8 cellular contexts compared by ENCODE assay signal in the genomic region with DNA sequence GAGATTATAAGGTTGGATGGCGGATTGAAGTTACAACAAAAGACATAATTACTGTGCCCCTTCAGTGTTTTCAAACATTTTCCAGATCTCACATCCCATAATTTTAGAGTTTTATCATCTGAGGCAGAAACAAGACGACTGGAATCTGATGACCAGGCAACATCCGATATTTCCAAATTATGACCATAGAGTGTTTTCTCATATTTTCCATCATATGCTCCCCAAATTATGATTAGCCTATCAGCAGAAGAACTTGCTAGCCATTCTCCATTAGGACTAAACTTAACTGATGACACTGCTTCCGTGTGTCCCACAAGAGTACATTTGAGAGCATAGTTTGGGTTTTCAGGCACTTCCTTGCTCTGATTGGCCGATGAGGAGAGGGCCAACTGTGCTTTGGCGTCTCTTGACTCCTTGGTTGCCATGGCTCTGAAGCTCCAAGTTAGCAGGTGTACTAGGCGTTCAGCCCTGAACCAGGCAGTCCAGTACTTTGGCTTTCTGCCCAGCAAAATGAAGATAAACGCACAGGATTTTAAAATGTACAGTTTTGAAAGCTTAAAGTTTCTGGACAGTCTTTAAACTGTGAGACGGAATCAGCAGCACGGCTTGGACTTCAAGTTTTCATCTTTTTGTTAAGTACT. TPM values are rescaled to one million over a fixed set of nuclear protein-coding genes. Genes with fewer than 3 reads are reported as not detected.
DNase-seq lines count a peak whose midpoint lies in the region; ATAC-seq, FAIRE-seq and TF ChIP-seq lines count a peak whose summit lies in the region.

No MANE protein-coding gene starts in this region.

- SMC1A ChIA-PET in GM12878 (lab: Charles Lee; ENCODE audit: uncharacterized antibody, unreplicated experiment) = interaction anchor here (0.8 to 3.0 kb wide), 20 partner anchors 7 to 869 kb away, joined by 3 to 31 read pairs (median 4); partner anchors contain the start of genes FAM162A, MIX23 and POLQ

- H3K36me3 ChIP-seq in PC-3 (ENCODE audit: low read depth, low read length) = peaks cover 13% of the 10 kb centered on the region
- peaks cover 0 to 5% of the 10 kb centered on the region in 2 experiments; a peak in 2 of 4 replicates for H3K36me3 ChIP-seq in GM12878 (ENCODE audit: control insufficient read depth in 2 of 2, insufficient read depth in 2 of 2, low read length in 1 of 2)

- H3K36me3 Mint-ChIP-seq in immature natural killer cell = peaks cover 0 to 3% (median 0%) of the 10 kb centered on the region in 3 donors

- ATAC-seq in HG02610 (IDR thresholded peaks at IDR 0.05; ENCODE audit: unreplicated experiment) = peak; percentile 49
- ATAC-seq in PC-3 = peak; percentile 47
- peak; percentile 79 for ATAC-seq in GM12878

- H4K20me1 ChIP-seq in PC-3 (ENCODE audit: low read length) (no peaks in the 10 kb centered on the region), GM12878 (ENCODE audit: control insufficient read depth, insufficient read depth) (no peaks in the 10 kb centered on the region)

- intact Hi-C loops in PC-3 (cut with micrococcal nuclease) (no loop called here), GM12878 (cut with micrococcal nuclease; ENCODE audit: unreplicated experiment) (no loop called here)

- peaks cover 58% of the 10 kb centered on the region for H3K79me2 ChIP-seq in PC-3 (ENCODE audit: low read length)
- peaks cover 32% of the 10 kb centered on the region for H3K79me2 ChIP-seq in GM12878 (ENCODE audit: control insufficient read depth, insufficient read depth, low read length)

- peak overlapping the region; percentile 97 to 100 (median 100) for H3K27ac Mint-ChIP-seq in immature natural killer cell

- in situ Hi-C loops in GM13976 (cut with MboI; ENCODE audit: low sequenced_read_pairs, unreplicated experiment) = no loop called here
- in situ Hi-C loops in GM12878 (cut with MboI) = no loop called here

- no peak for TF ChIP-seq CTCF in GM13976 (IDR thresholded peaks at IDR 0.05; ENCODE audit: borderline replicate concordance, control extremely low read depth, extremely low read depth, insufficient read depth, missing control alignments)
- no peak for TF ChIP-seq CTCF in PC-3 (conservative IDR thresholded peaks at IDR 0.05; ENCODE audit: low read depth, low read length)
- TF ChIP-seq CTCF in GM12878 (IDR thresholded peaks at IDR 0.05 in 2 of 3, conservative IDR thresholded peaks at IDR 0.05 in 1 of 3; ENCODE audit: control insufficient read depth in 2 of 3, extremely low read depth in 1 of 3, insufficient read depth in 1 of 3, low read depth in 3 of 3, low read length in 3 of 3) = no peak

- DNase-seq in GM13976 (ENCODE audit: low spot score) (peak; percentile 60), PC-3 (peak; percentile 64), GM12878 (ENCODE audit: low read depth, low spot score) (peak; percentile 39), immature natural killer cell (peak; percentile 40 to 42 (median 41)), GF-D8 (lab: John Stamatoyannopoulos, UW) (no peak), mesenteric fat pad (ENCODE audit: low spot score) (no peak)
- peak; percentile 40 to 41 for DNase-seq in stimulated activated CD4-positive, alpha-beta T cell treated with anti-CD3 and anti-CD28 coated beads, Interleukin-15, amount 100 ng/mL, for 48 hours (ENCODE audit: low read depth in 2 of 2)

- RAD21 ChIA-PET in GM12878 (lab: Charles Lee; ENCODE audit: unreplicated experiment) = interaction anchor here (0.8 to 3.7 kb wide), 8 partner anchors 9 to 314 kb away, joined by 3 to 20 read pairs (median 6); partner anchors contain the start of gene FAM162A

- H2AFZ ChIP-seq in PC-3 (ENCODE audit: low read length) (peak overlapping the region; percentile 78), GM12878 (ENCODE audit: control insufficient read depth, low read depth, low read length) (peak overlapping the region; percentile 66)

- no peaks in the 10 kb centered on the region for H3F3A ChIP-seq in PC-3 (ENCODE audit: low read length, unreplicated experiment)

- peaks cover 4 to 13% (median 12%) of the 10 kb centered on the region in 3 donors for H3K27me3 Mint-ChIP-seq in immature natural killer cell (ENCODE audit: low read depth in 3 of 3)

- H3K9me3 ChIP-seq in PC-3 (ENCODE audit: low read length) (no peaks in the 10 kb centered on the region), GM12878 (replicated peaks; ENCODE audit: control insufficient read depth, insufficient read depth, low read length) (no peaks in the 10 kb centered on the region)

- H3K9ac ChIP-seq in PC-3 (ENCODE audit: low read length) (peak overlapping the region; percentile 91), GM12878 (ENCODE audit: control insufficient read depth, insufficient read depth, low read length) (peak overlapping the region; percentile 75)

- TF ChIP-seq RAD21 in GM12878 (IDR thresholded peaks at IDR 0.05; ENCODE audit: insufficient read depth, low read depth, low read length) = no peak

- no peak for TF ChIP-seq POLR2A in GM12878 (IDR thresholded peaks at IDR 0.05; ENCODE audit: low read depth, low read length)

- POLR2A ChIA-PET in PC-3 (lab: Charles Lee; ENCODE audit: unreplicated experiment) = interaction anchor here (0.6 to 1.5 kb wide), 3 partner anchors 31 to 1618 kb away, joined by 3 to 14 read pairs (median 6); partner anchors contain the start of genes FAM162A and KALRN
- POLR2A ChIA-PET in GM12878 (lab: Charles Lee) = interaction anchor here (1.1 to 3.0 kb wide), 8 partner anchors 8 to 181 kb away, joined by 3 to 16 read pairs (median 8); partner anchors contain the start of genes FAM162A and MIX23

- H3K4me1 Mint-ChIP-seq in immature natural killer cell = peaks cover 42 to 63% of the 10 kb centered on the region in 2 donors

- H3K27me3 ChIP-seq in PC-3 (ENCODE audit: low read length) (no peaks in the 10 kb centered on the region), GM12878 (replicated peaks in 1 of 2; ENCODE audit: control insufficient read depth in 2 of 2, insufficient read depth in 2 of 2, low read length in 1 of 2) (no peaks in the 10 kb centered on the region)

- CTCF ChIA-PET in PC-3 (lab: Charles Lee) (no interaction called here), GM12878 (lab: Yijun Ruan, JAX) (interaction anchor here (0.6 to 3.2 kb wide), 11 partner anchors 10 to 110 kb away, joined by 3 to 29 read pairs (median 6); partner anchors contain the start of genes FAM162A and KPNA1)

- H3K4me1 ChIP-seq in PC-3 (ENCODE audit: insufficient read depth, low read length) (peaks cover 27% of the 10 kb centered on the region), GM12878 (ENCODE audit: control insufficient read depth, insufficient read depth, low read length) (peaks cover 14% of the 10 kb centered on the region; the same call in 1 of the 2 replicates)

- BruUV-seq in PC-3 (replicated peaks; lab: Mats Ljungman, UMichigan) (TSS peak; percentile 79), GM12878 (replicated peaks; lab: Mats Ljungman, UMichigan) (TSS peak; percentile 82)

- peak overlapping the region; percentile 94 to 100 (median 97) for H3K4me3 Mint-ChIP-seq in immature natural killer cell

- no peaks in the 10 kb centered on the region for H3K9me2 ChIP-seq in PC-3 (replicated peaks; ENCODE audit: low read length)

- H3K4me2 ChIP-seq in PC-3 (ENCODE audit: low read length) (peak overlapping the region; percentile 82), GM12878 (ENCODE audit: control insufficient read depth, insufficient read depth) (peak overlapping the region; percentile 96)

- TF ChIP-seq EP300 in GM12878 (IDR thresholded peaks at IDR 0.05; ENCODE audit: borderline replicate concordance in 1 of 2, control insufficient read depth in 1 of 2, low read depth in 2 of 2, low read length in 2 of 2) = no peak

- no peaks in the 10 kb centered on the region for H3K9me3 Mint-ChIP-seq in immature natural killer cell

- peak; percentile 97 for FAIRE-seq in GM12878 (lab: Jason Lieb, UNC)

- peak overlapping the region; percentile 74 for H3K27ac ChIP-seq in PC-3 (ENCODE audit: low read length)
- peak overlapping the region; percentile 91 for H3K27ac ChIP-seq in GM12878 (ENCODE audit: control insufficient read depth, insufficient read depth)

- WGBS in GM12878 (ENCODE audit: insufficient coverage, insufficient replicate concordance, low lambda C conversion rate, missing lambda C conversion rate) = 25% methylated on average over 10 of the region's 10 CpGs

- H3K4me3 ChIP-seq in PC-3 (ENCODE audit: low read length) = peak overlapping the region; percentile 75
- peak overlapping the region; percentile 77 for H3K4me3 ChIP-seq in GM12878

RNA-seq across cellular contexts. Expression of gene WDR5B, which starts 0.6 kb away (rescaled TPM):
- total RNA-seq in PC-3 (2014; rRNA removed) (3.1 and 4.0 TPM in 2 replicates), GM12878 (2014; rRNA removed) (4.0 and 5.9 TPM in 2 replicates), GM12878 (2014; rRNA removed; fragmentation: Illumina TruSeq; extraction: Trizol) (4.2 TPM in 2 replicates), GM12878 (2021) (2.9 and 3.4 TPM in 2 replicates), mesenteric fat pad (4.0 TPM)
- 16.0 and 16.1 TPM in 2 replicates for total RNA-seq in GM12878 (2013; cell fraction: nucleolus; rRNA removed)
- 0.63 TPM for polyA plus RNA-seq in GM12878 (2011; ENCODE audit: low read depth)
- polyA plus RNA-seq in GM12878 (2011; rRNA removed) (7.9 and 11.5 TPM in 2 replicates), GM12878 (2014; fragmentation: Illumina TruSeq; extraction: Trizol) (3.8 and 3.9 TPM in 2 replicates), GM12878 (2014; fragmentation: Nextera tagmentation; extraction: Ambion mirVana) (1 to 10 TPM; 1.7 to 2.4 TPM), GM12878 (2014; rRNA removed) (3.2 and 3.6 TPM in 2 replicates), GM12878 (2016; fragmentation: Nextera tagmentation; extraction: Ambion mirVana) (1 to 10 TPM; 2.8 to 2.9 TPM), immature natural killer cell (1 to 10 TPM in 2 of 3 donors, under 1 TPM in 1; 0.70 to 2.2 (median 1.3) TPM)
- polyA plus RNA-seq in GM12878 (2011; cell fraction: cytosol; rRNA removed) = 2.9 TPM in 2 replicates
- 4.7 and 5.3 TPM in 2 replicates for polyA plus RNA-seq in GM12878 (2011; cell fraction: nucleus; rRNA removed)
- polyA plus RNA-seq in GM12878 (2012) = 1.2 and 2.6 TPM in 2 replicates
- 5.9 and 6.8 TPM in 2 replicates for polyA minus RNA-seq in GM12878 (2011; rRNA and poly(A)+ RNA removed)
- 1.9 and 2.4 TPM in 2 replicates for polyA minus RNA-seq in GM12878 (2011; cell fraction: cytosol; rRNA and poly(A)+ RNA removed)
- 8.3 and 10.3 TPM in 2 replicates for polyA minus RNA-seq in GM12878 (2011; cell fraction: nucleus; rRNA and poly(A)+ RNA removed)

RNA-seq across cellular contexts. Expression of gene FAM162A, which starts 31.2 kb away (rescaled TPM):
- total RNA-seq in PC-3 (2014; rRNA removed) = 86.4 and 126 TPM in 2 replicates
- 62.0 and 63.0 TPM in 2 replicates for total RNA-seq in GM12878 (2013; cell fraction: nucleolus; rRNA removed)
- 59.2 and 60.7 TPM in 2 replicates for total RNA-seq in GM12878 (2014; rRNA removed)
- 97.4 and 99.6 TPM in 2 replicates for total RNA-seq in GM12878 (2014; rRNA removed; fragmentation: Illumina TruSeq; extraction: Trizol)
- 73.6 and 76.4 TPM in 2 replicates for total RNA-seq in GM12878 (2021)
- polyA plus RNA-seq in GM12878 (2011; ENCODE audit: low read depth) = 91.2 TPM
- polyA plus RNA-seq in GM12878 (2011; rRNA removed) = 346 and 555 TPM in 2 replicates
- 138 and 178 TPM in 2 replicates for polyA plus RNA-seq in GM12878 (2011; cell fraction: cytosol; rRNA removed)
- polyA plus RNA-seq in GM12878 (2011; cell fraction: nucleus; rRNA removed) = 95.8 and 191 TPM in 2 replicates
- 144 and 186 TPM in 2 replicates for polyA plus RNA-seq in GM12878 (2012)
- 105 and 122 TPM in 2 replicates for polyA plus RNA-seq in GM12878 (2014; fragmentation: Illumina TruSeq; extraction: Trizol)
- polyA plus RNA-seq in GM12878 (2014; fragmentation: Nextera tagmentation; extraction: Ambion mirVana) = 100 to 1,000 TPM; 290 to 297 TPM
- 83.6 and 93.7 TPM in 2 replicates for polyA plus RNA-seq in GM12878 (2014; rRNA removed)
- 100 to 1,000 TPM; 177 to 186 TPM for polyA plus RNA-seq in GM12878 (2016; fragmentation: Nextera tagmentation; extraction: Ambion mirVana)
- polyA minus RNA-seq in GM12878 (2011; rRNA and poly(A)+ RNA removed) = 70.4 and 118 TPM in 2 replicates
- polyA minus RNA-seq in GM12878 (2011; cell fraction: cytosol; rRNA and poly(A)+ RNA removed) = 24.2 and 29.8 TPM in 2 replicates
- 29.6 and 31.3 TPM in 2 replicates for polyA minus RNA-seq in GM12878 (2011; cell fraction: nucleus; rRNA and poly(A)+ RNA removed)
- polyA plus RNA-seq in immature natural killer cell = 10 to 100 TPM; 49.0 to 65.6 (median 63.9) TPM
- total RNA-seq in mesenteric fat pad = 29.1 TPM

RNA-seq across cellular contexts. Expression of gene MIX23, which starts 32.2 kb away (rescaled TPM):
- total RNA-seq in PC-3 (2014; rRNA removed) (96.9 and 111 TPM in 2 replicates), GM12878 (2014; rRNA removed) (44.1 and 66.5 TPM in 2 replicates), GM12878 (2014; rRNA removed; fragmentation: Illumina TruSeq; extraction: Trizol) (130 and 138 TPM in 2 replicates), GM12878 (2021) (63.3 and 71.3 TPM in 2 replicates), mesenteric fat pad (22.0 TPM)
- 40.0 and 50.3 TPM in 2 replicates for total RNA-seq in GM12878 (2013; cell fraction: nucleolus; rRNA removed)
- polyA plus RNA-seq in GM12878 (2011; ENCODE audit: low read depth) = 25.9 TPM
- polyA plus RNA-seq in GM12878 (2011; rRNA removed) (47.4 and 97.5 TPM in 2 replicates), GM12878 (2014; fragmentation: Illumina TruSeq; extraction: Trizol) (176 and 238 TPM in 2 replicates), GM12878 (2014; fragmentation: Nextera tagmentation; extraction: Ambion mirVana) (10 to 100 TPM; 30.0 to 45.9 TPM), GM12878 (2014; rRNA removed) (66.6 and 92.3 TPM in 2 replicates), GM12878 (2016; fragmentation: Nextera tagmentation; extraction: Ambion mirVana) (10 to 100 TPM; 53.4 to 78.1 TPM), immature natural killer cell (10 to 100 TPM in 2 of 3 donors, 1 to 10 TPM in 1; 1.9 to 17.1 (median 12.7) TPM)
- 12.9 and 20.2 TPM in 2 replicates for polyA plus RNA-seq in GM12878 (2011; cell fraction: cytosol; rRNA removed)
- polyA plus RNA-seq in GM12878 (2011; cell fraction: nucleus; rRNA removed) = 25.3 and 37.7 TPM in 2 replicates
- polyA plus RNA-seq in GM12878 (2012) = 45.2 and 57.2 TPM in 2 replicates
- 15.5 and 20.8 TPM in 2 replicates for polyA minus RNA-seq in GM12878 (2011; rRNA and poly(A)+ RNA removed)
- 13.2 and 14.5 TPM in 2 replicates for polyA minus RNA-seq in GM12878 (2011; cell fraction: cytosol; rRNA and poly(A)+ RNA removed)
- polyA minus RNA-seq in GM12878 (2011; cell fraction: nucleus; rRNA and poly(A)+ RNA removed) = 6.9 and 7.5 TPM in 2 replicates

Comparison
In these comparisons a context has a peak if more than half of its experiments do, and no peak if none do; other contexts are left out.
1. DNase-seq: peak in GM13976 (single experiment), PC-3 (single experiment), GM12878 (single experiment), immature natural killer cell (3 of 3) and stimulated activated CD4-positive, alpha-beta T cell treated with anti-CD3 and anti-CD28 coated beads, Interleukin-15, amount 100 ng/mL, for 48 hours (2 of 2); none in GF-D8 (single experiment) and mesenteric fat pad (single experiment).
2. Peak in every context shown above with its lines, with median percentiles within 50 percentile points of each other: ATAC-seq.